ENCODE assay signal across 10 cellular contexts in genomic region chr7:124033093-124033806, GRCh38. TPM values are rescaled to one million over a fixed set of nuclear protein-coding genes. Genes with fewer than 3 reads are reported as not detected.
A peak's percentile ranks its signal among the peaks of the same experiment; 100 is the strongest.
DNase-seq lines count a peak whose midpoint lies in the region; ATAC-seq, FAIRE-seq and TF ChIP-seq lines count a peak whose summit lies in the region.
"Had no signal": no experiment of that assay in that cellular context is flagged by ENCODE, and none has a peak within 500 bp of the region (broad histone marks: within the 10 kb centered on the region; RNA-seq: fewer than 3 reads in every experiment).

No MANE protein-coding gene starts in this region.

- no peak overlapping the region for H3K9ac ChIP-seq in HepG2 (ENCODE audit: insufficient read depth, low read depth, low read length)

- WGBS in HepG2 (ENCODE audit: low lambda C conversion rate) = no CpG with 5 or more reads among the region's 71 CpGs
- WGBS in thyroid gland, 2 donors = 3 to 7% methylated on average over 12 to 21 of the region's 71 CpGs

- no peak for FAIRE-seq in HepG2 (lab: Jason Lieb, UNC)
- FAIRE-seq: bronchial epithelial cell had no signal

- no peak overlapping the region for H3K4me2 ChIP-seq in HepG2 (ENCODE audit: low read depth, low read length)

- no peak overlapping the region for H2AFZ ChIP-seq in HepG2 (ENCODE audit: low read length)

- TF ChIP-seq CTCF in GM13977 (IDR thresholded peaks at IDR 0.05; ENCODE audit: extremely low read depth, insufficient read depth, missing control alignments) = no peak
- TF ChIP-seq CTCF in chondrocyte (IDR thresholded peaks at IDR 0.05) = no peak
- no peak for TF ChIP-seq CTCF in HepG2 (CRISPR knock-in tag; IDR thresholded peaks at IDR 0.05)
- no peak for TF ChIP-seq CTCF in thyroid gland (IDR thresholded peaks at IDR 0.05)

- POLR2A ChIA-PET in HepG2 (lab: Yijun Ruan, JAX) = no interaction called here

- H3K36me3 ChIP-seq in HepG2 (replicated peaks in 1 of 2; ENCODE audit: control insufficient read depth in 1 of 2, insufficient read depth in 2 of 2, low read length in 2 of 2) = no peaks in the 10 kb centered on the region
- H3K36me3 ChIP-seq in thyroid gland = no peaks in the 10 kb centered on the region

- H3K27me3 ChIP-seq in HepG2 (ENCODE audit: control insufficient read depth in 1 of 2, insufficient read depth in 2 of 2, low read length in 2 of 2) = peaks cover 0 to 13% of the 10 kb centered on the region in 2 experiments; a peak in 1 of 5 replicates
- H3K27me3 ChIP-seq in thyroid gland = no peaks in the 10 kb centered on the region

- peaks cover 52% of the 10 kb centered on the region for H3K27me3 Mint-ChIP-seq in chondrocyte (ENCODE audit: low read depth)

- H3K79me2 ChIP-seq in HepG2 (ENCODE audit: insufficient read depth, low read length) = no peaks in the 10 kb centered on the region

- no peaks in the 10 kb centered on the region for H3K36me3 Mint-ChIP-seq in chondrocyte (ENCODE audit: low read depth)
- H3K36me3 Mint-ChIP-seq: stimulated activated naive B cell treated with anti-CD40 and anti-IgM and Interleukin-4, amounts not matched to agents 10 μg/mL and 1 μg/mL and 100 μg/mL, for 72 hours had no signal

- in situ Hi-C loops in GM13977 (cut with MboI; ENCODE audit: low pct_unique_long_range_greater_than_20kb, low sequenced_read_pairs, unreplicated experiment) = no loop called here
- in situ Hi-C loops in HepG2 (cut with HindIII; ENCODE audit: extremely low pct_ligation_motif_present, low pct_unique_long_range_greater_than_20kb) = no loop called here

- H3K27ac Mint-ChIP-seq in chondrocyte (ENCODE audit: unreplicated experiment) = no peak overlapping the region
- H3K27ac Mint-ChIP-seq: stimulated activated naive B cell treated with anti-CD40 and anti-IgM and Interleukin-4, amounts not matched to agents 10 μg/mL and 1 μg/mL and 100 μg/mL, for 72 hours had no signal

- no peaks in the 10 kb centered on the region for H4K20me1 ChIP-seq in HepG2 (ENCODE audit: insufficient read depth, low read length)

- H3K27ac ChIP-seq in HepG2 (ENCODE audit: extremely low read length, insufficient read depth, low read length) = no peak overlapping the region
- no peak overlapping the region for H3K27ac ChIP-seq in thyroid gland

- no peak overlapping the region; a peak in 1 of 6 replicates for H3K4me3 ChIP-seq in HepG2 (replicated peaks in 1 of 3; ENCODE audit: insufficient read depth in 1 of 3, low read depth in 2 of 3, low read length in 3 of 3)
- H3K4me3 ChIP-seq in thyroid gland (replicated peaks in 1 of 3) = peak overlapping the region; percentile 12 to 26 (median 24)

- H3K9me3 ChIP-seq in HepG2 (ENCODE audit: low read length) (no peaks in the 10 kb centered on the region), thyroid gland (no peaks in the 10 kb centered on the region)

- H3K4me3 Mint-ChIP-seq in chondrocyte (ENCODE audit: unreplicated experiment) = peak overlapping the region; percentile 58

- TF ChIP-seq POLR2A in HepG2 (IDR thresholded peaks at IDR 0.05; ENCODE audit: insufficient read depth in 1 of 2, low read depth in 2 of 2, low read length in 2 of 2) (no peak), thyroid gland (IDR thresholded peaks at IDR 0.05) (no peak)

- CTCF ChIA-PET in HepG2 (lab: Yijun Ruan, JAX; ENCODE audit: low intra/inter-chr PET ratio, low total read pairs) = no interaction called here

- no peak for TF ChIP-seq RAD21 in HepG2 (CRISPR knock-in tag; IDR thresholded peaks at IDR 0.05)

- peaks cover 11% of the 10 kb centered on the region for H3K4me1 Mint-ChIP-seq in chondrocyte (ENCODE audit: low read depth)

- intact Hi-C loops in HepG2 (cut with micrococcal nuclease; ENCODE audit: unreplicated experiment) = no loop called here
- intact Hi-C loops in thyroid gland (cut with DNase I) = no loop called here

- DNase-seq in GM13977 (ENCODE audit: low spot score) = peak; percentile 19
- peak; percentile 88 for DNase-seq in chondrocyte (ENCODE audit: low spot score)
- DNase-seq in HepG2 (ENCODE audit: low spot score) = no peak
- peak; percentile 48 to 58 for DNase-seq in thyroid gland
- no peak for DNase-seq in glomerular visceral epithelial cell (ENCODE audit: extremely low spot score)
- DNase-seq in NCI-H226 = no peak
- DNase-seq in stimulated activated CD4-positive, alpha-beta T cell treated with anti-CD3 and anti-CD28 coated beads, Interleukin-1b, Interleukin-23, amount 100 ng/mL, for 48 hours = no peak
- DNase-seq: stimulated activated naive B cell treated with anti-CD40 and anti-IgM and Interleukin-4, amounts not matched to agents 10 μg/mL and 1 μg/mL and 100 μg/mL, for 72 hours had no signal

- BruUV-seq in HepG2 (replicated peaks; lab: Mats Ljungman, UMichigan) = no TSS peak

- TF ChIP-seq EP300 in HepG2 (IDR thresholded peaks at IDR 0.05; ENCODE audit: low read depth in 2 of 2, low read length in 2 of 2) (no peak), HepG2 (CRISPR knock-in tag; IDR thresholded peaks at IDR 0.05; ENCODE audit: borderline replicate concordance) (no peak)

- ATAC-seq in HG03565 (IDR thresholded peaks at IDR 0.05; ENCODE audit: unreplicated experiment) (peak; percentile 27), HepG2 (peak; percentile 41)

- no peaks in the 10 kb centered on the region for H3K9me3 Mint-ChIP-seq in chondrocyte (ENCODE audit: low read depth)
- H3K9me3 Mint-ChIP-seq: stimulated activated naive B cell treated with anti-CD40 and anti-IgM and Interleukin-4, amounts not matched to agents 10 μg/mL and 1 μg/mL and 100 μg/mL, for 72 hours had no signal

- H3K4me1 ChIP-seq in HepG2 (ENCODE audit: insufficient read depth, low read length) (no peaks in the 10 kb centered on the region), thyroid gland (peaks cover 4 to 13% of the 10 kb centered on the region in 2 donors)

TF ChIP-seq in HepG2, 621 proteins besides CTCF, POLR2A, EP300 and RAD21 (continues in another document):
- TF ChIP-seq, protein P1, sequence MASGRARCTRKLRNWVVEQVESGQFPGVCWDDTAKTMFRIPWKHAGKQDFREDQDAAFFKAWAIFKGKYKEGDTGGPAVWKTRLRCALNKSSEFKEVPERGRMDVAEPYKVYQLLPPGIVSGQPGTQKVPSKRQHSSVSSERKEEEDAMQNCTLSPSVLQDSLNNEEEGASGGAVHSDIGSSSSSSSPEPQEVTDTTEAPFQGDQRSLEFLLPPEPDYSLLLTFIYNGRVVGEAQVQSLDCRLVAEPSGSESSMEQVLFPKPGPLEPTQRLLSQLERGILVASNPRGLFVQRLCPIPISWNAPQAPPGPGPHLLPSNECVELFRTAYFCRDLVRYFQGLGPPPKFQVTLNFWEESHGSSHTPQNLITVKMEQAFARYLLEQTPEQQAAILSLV (CRISPR knock-in tag; IDR thresholded peaks at IDR 0.05; ENCODE audit: borderline replicate concordance) = no peak
- no peak for TF ChIP-seq ZNF737 (CRISPR knock-in tag; IDR thresholded peaks at IDR 0.05; ENCODE audit: borderline replicate concordance)
- no peak for TF ChIP-seq ZC3H13 (CRISPR knock-in tag; IDR thresholded peaks at IDR 0.05)
- no peak for TF ChIP-seq NRL (CRISPR knock-in tag; IDR thresholded peaks at IDR 0.05; ENCODE audit: borderline replicate concordance)
- no peak for TF ChIP-seq GLI4 (CRISPR knock-in tag; IDR thresholded peaks at IDR 0.05; ENCODE audit: borderline replicate concordance)
- no peak for TF ChIP-seq ZNF746 (CRISPR knock-in tag; IDR thresholded peaks at IDR 0.05)
- TF ChIP-seq SP140L (CRISPR knock-in tag; IDR thresholded peaks at IDR 0.05; ENCODE audit: borderline replicate concordance) = no peak
- no peak for TF ChIP-seq SOX5 (CRISPR knock-in tag; IDR thresholded peaks at IDR 0.05; ENCODE audit: borderline replicate concordance)
- no peak for TF ChIP-seq HNF1B (CRISPR knock-in tag; IDR thresholded peaks at IDR 0.05)

RNA-seq across cellular contexts. Expression of gene TMEM229A, which starts 0.4 kb away (rescaled TPM):
- total RNA-seq in chondrocyte = not detected in 3 replicates
- total RNA-seq in HepG2 (2016; rRNA removed; fragmentation: Illumina TruSeq; extraction: Trizol) = not detected in 2 replicates
- total RNA-seq in HepG2 (2016; cell fraction: cytosol; rRNA removed; fragmentation: Illumina TruSeq; extraction: Trizol; ENCODE audit: low read depth) = not detected in 2 replicates
- not detected in 2 replicates for total RNA-seq in HepG2 (2016; cell fraction: insoluble cytoplasmic fraction; rRNA removed; fragmentation: Illumina TruSeq; extraction: Trizol)
- not detected in 2 replicates for total RNA-seq in HepG2 (2016; cell fraction: membrane; rRNA removed; fragmentation: Illumina TruSeq; extraction: Trizol)
- not detected in 2 replicates for total RNA-seq in HepG2 (2016; cell fraction: nucleus; rRNA removed; fragmentation: Illumina TruSeq; extraction: Trizol)
- not detected in 2 replicates for polyA plus RNA-seq in HepG2 (2011; rRNA removed)
- not detected in 2 replicates for polyA plus RNA-seq in HepG2 (2011; cell fraction: cytosol; rRNA removed)
- not detected in 2 replicates for polyA plus RNA-seq in HepG2 (2011; cell fraction: nucleus; rRNA removed)
- not detected in 2 replicates for polyA plus RNA-seq in HepG2 (2012)
- not detected in 2 replicates for polyA plus RNA-seq in HepG2 (2016; cell fraction: cytosol; fragmentation: Illumina TruSeq; extraction: Trizol; ENCODE audit: low read depth)
- not detected in 2 replicates for polyA plus RNA-seq in HepG2 (2016; cell fraction: insoluble cytoplasmic fraction; fragmentation: Illumina TruSeq; extraction: Trizol; ENCODE audit: low read depth)
- polyA plus RNA-seq in HepG2 (2016; cell fraction: membrane; fragmentation: Illumina TruSeq; extraction: Trizol; ENCODE audit: low read depth) = not detected in 2 replicates
- polyA plus RNA-seq in HepG2 (2016; cell fraction: nucleus; fragmentation: Illumina TruSeq; extraction: Trizol; ENCODE audit: insufficient read depth, low read depth) = not detected in 2 replicates
- polyA minus RNA-seq in HepG2 (2011; rRNA and poly(A)+ RNA removed; ENCODE audit: low replicate concordance) = not detected in 2 replicates
- not detected in 2 replicates for polyA minus RNA-seq in HepG2 (2011; cell fraction: cytosol; rRNA and poly(A)+ RNA removed)
- not detected in 2 replicates for polyA minus RNA-seq in HepG2 (2011; cell fraction: nucleus; rRNA and poly(A)+ RNA removed)
- under 1 TPM in 2 of 4 donors, not detected in 2; 0.27 to 0.49 TPM for total RNA-seq in thyroid gland
- total RNA-seq: bronchial epithelial cell had no signal

Comparison
In these comparisons a context has a peak if more than half of its experiments do, and no peak if none do; other contexts are left out.
1. DNase-seq: peak in GM13977 (single experiment), chondrocyte (single experiment) and thyroid gland (2 of 2); none in HepG2 (single experiment), glomerular visceral epithelial cell (single experiment), NCI-H226 (single experiment) and stimulated activated CD4-positive, alpha-beta T cell treated with anti-CD3 and anti-CD28 coated beads, Interleukin-1b, Interleukin-23, amount 100 ng/mL, for 48 hours (single experiment).
2. H3K4me3 ChIP-seq: peak in thyroid gland (3 of 3); none in HepG2 (0 of 3).